ENCODE assay signal across 12 cellular contexts in the genomic region with DNA sequence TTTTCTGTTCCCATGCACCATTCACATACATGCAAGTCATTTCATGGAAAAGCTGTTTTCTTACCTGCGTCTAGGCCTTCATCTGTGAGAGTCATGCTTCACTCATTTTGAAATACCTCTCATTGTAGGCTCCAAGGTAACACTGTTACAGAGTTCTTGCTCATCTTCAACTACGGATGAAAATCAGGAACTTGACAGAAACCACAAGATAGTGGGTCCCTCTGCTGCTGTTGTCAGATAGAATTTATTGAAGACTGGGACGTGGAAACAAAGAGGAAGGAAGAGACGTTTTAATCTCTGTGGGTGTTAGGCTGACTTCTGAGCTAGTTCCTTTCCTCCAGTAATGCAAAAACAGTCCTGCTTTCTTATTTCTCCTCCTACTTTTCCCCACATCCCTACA. TPM values are rescaled to one million over a fixed set of nuclear protein-coding genes. Genes with fewer than 3 reads are reported as not detected.
DNase-seq lines count a peak whose midpoint lies in the region; ATAC-seq and TF ChIP-seq lines count a peak whose summit lies in the region.
"Had no signal": no experiment of that assay in that cellular context is flagged by ENCODE, and none has a peak within 500 bp of the region (broad histone marks: within the 10 kb centered on the region; RNA-seq: fewer than 3 reads in every experiment).

A gene (minus strand): TSS at position 320 of the 400 bp plus-strand sequence. CDS start 64,226 bp downstream, outside the sequence.

- no peaks in the 10 kb centered on the region for H3K36me3 Mint-ChIP-seq in CD4-positive, CD25-positive, alpha-beta regulatory T cell
- H3K36me3 Mint-ChIP-seq in activated T-helper 17 cell treated with anti-CD3 and anti-CD28 coated beads, Interleukin-2, amount 50 U/mL, for 72 hours (ENCODE audit: low read depth) = no peaks in the 10 kb centered on the region

- no peak for TF ChIP-seq POLR2A in lower leg skin (IDR thresholded peaks at IDR 0.05)

- peaks cover 6% of the 10 kb centered on the region for H3K4me1 ChIP-seq in CD4-positive, CD25-positive, alpha-beta regulatory T cell (ENCODE audit: control insufficient read depth, insufficient read depth, low read length, poor library complexity, severe bottlenecking)
- peaks cover 5 to 9% of the 10 kb centered on the region in 2 donors for H3K4me1 ChIP-seq in muscle layer of duodenum (ENCODE audit: control insufficient read depth in 1 of 2, insufficient read depth in 2 of 2, low read length in 2 of 2)

- no peak for ATAC-seq in CD4-positive, CD25-positive, alpha-beta regulatory T cell (ENCODE audit: low read depth in 2 of 2)
- ATAC-seq in activated T-helper 17 cell treated with anti-CD3 and anti-CD28 coated beads, Interleukin-2, amount 50 U/mL, for 72 hours (replicated peaks) = peak; percentile 74
- ATAC-seq in HG03139 (IDR thresholded peaks at IDR 0.05; ENCODE audit: unreplicated experiment) = no peak

- H3K4me3 Mint-ChIP-seq in CD4-positive, CD25-positive, alpha-beta regulatory T cell = no peak within 1 kb of the TSS
- peak within 1 kb of the TSS; percentile 54 for H3K4me3 Mint-ChIP-seq in activated T-helper 17 cell treated with anti-CD3 and anti-CD28 coated beads, Interleukin-2, amount 50 U/mL, for 72 hours

- peak within 1 kb of the TSS; percentile 4 to 73 (median 12) for H3K27ac Mint-ChIP-seq in CD4-positive, CD25-positive, alpha-beta regulatory T cell
- H3K27ac Mint-ChIP-seq in activated T-helper 17 cell treated with anti-CD3 and anti-CD28 coated beads, Interleukin-2, amount 50 U/mL, for 72 hours = peak within 1 kb of the TSS; percentile 70

- 53 to 67% methylated on average over 4 of the region's 4 CpGs for WGBS in lower leg skin, 2 donors

- H3K27me3 Mint-ChIP-seq in CD4-positive, CD25-positive, alpha-beta regulatory T cell = no peaks in the 10 kb centered on the region
- H3K27me3 Mint-ChIP-seq in activated T-helper 17 cell treated with anti-CD3 and anti-CD28 coated beads, Interleukin-2, amount 50 U/mL, for 72 hours = no peaks in the 10 kb centered on the region

- no peak for DNase-seq in CD4-positive, CD25-positive, alpha-beta regulatory T cell
- peak; percentile 93 for DNase-seq in KBM-7
- DNase-seq in effector CD4-positive, alpha-beta T cell = no peak
- no peak for DNase-seq in lower leg skin (ENCODE audit: low spot score in 2 of 2)
- DNase-seq in NCI-H2081 treated with DMSO at 0.1 percent for 48 hours (lab: John Stamatoyannopoulos, UW) = no peak
- DNase-seq: Calu3; Karpas-422; stimulated activated CD4-positive, alpha-beta T cell treated with anti-CD3 and anti-CD28 coated beads, Interleukin-2, amount 100 ng/mL, for 24 hours had no signal

- H3K9me3 ChIP-seq in CD4-positive, CD25-positive, alpha-beta regulatory T cell (ENCODE audit: control insufficient read depth in 2 of 2, low read length in 2 of 2) = no peaks in the 10 kb centered on the region
- no peaks in the 10 kb centered on the region for H3K9me3 ChIP-seq in muscle layer of duodenum (ENCODE audit: control insufficient read depth in 1 of 2, low read length in 2 of 2)

- peak within 1 kb of the TSS; percentile 54 for H3K4me3 ChIP-seq in CD4-positive, CD25-positive, alpha-beta regulatory T cell (ENCODE audit: low read depth, low read length)
- H3K4me3 ChIP-seq in muscle layer of duodenum (ENCODE audit: low read depth in 1 of 2, low read length in 2 of 2) (peak within 1 kb of the TSS; percentile 35 to 45), lower leg skin (ENCODE audit: low read depth, poor library complexity, severe bottlenecking) (no peak within 1 kb of the TSS)

- H3K36me3 ChIP-seq in CD4-positive, CD25-positive, alpha-beta regulatory T cell (ENCODE audit: control insufficient read depth, insufficient read depth, low read length) = no peaks in the 10 kb centered on the region
- no peaks in the 10 kb centered on the region for H3K36me3 ChIP-seq in muscle layer of duodenum (ENCODE audit: control insufficient read depth in 1 of 2, insufficient read depth in 2 of 2, low read length in 2 of 2)

- no peak for TF ChIP-seq CTCF in lower leg skin (IDR thresholded peaks at IDR 0.05)

- H3K27ac ChIP-seq in CD4-positive, CD25-positive, alpha-beta regulatory T cell (ENCODE audit: insufficient read depth, low read length, poor library complexity, severe bottlenecking) = no peak within 1 kb of the TSS
- H3K27ac ChIP-seq in muscle layer of duodenum (ENCODE audit: low read length) = peak within 1 kb of the TSS; percentile 56
- H3K27ac ChIP-seq: epithelial cell of prostate had no signal

- peaks cover 0 to 19% (median 11%) of the 10 kb centered on the region in 4 donors for H3K4me1 Mint-ChIP-seq in CD4-positive, CD25-positive, alpha-beta regulatory T cell
- H3K4me1 Mint-ChIP-seq in activated T-helper 17 cell treated with anti-CD3 and anti-CD28 coated beads, Interleukin-2, amount 50 U/mL, for 72 hours = peaks cover 24% of the 10 kb centered on the region

- intact Hi-C loops in lower leg skin (cut with DNase I; ENCODE audit: low total_unique reads) = no loop called here

- peaks cover 0 to 1% (median 0%) of the 10 kb centered on the region in 7 donors for H3K9me3 Mint-ChIP-seq in CD4-positive, CD25-positive, alpha-beta regulatory T cell
- no peaks in the 10 kb centered on the region for H3K9me3 Mint-ChIP-seq in activated T-helper 17 cell treated with anti-CD3 and anti-CD28 coated beads, Interleukin-2, amount 50 U/mL, for 72 hours

- in situ Hi-C loops in KBM-7 (cut with MboI; ENCODE audit: low pct_unique_long_range_greater_than_20kb, low sequenced_read_pairs) = no loop called here

- H3K27me3 ChIP-seq in CD4-positive, CD25-positive, alpha-beta regulatory T cell (ENCODE audit: control insufficient read depth, insufficient read depth, low read length) = no peaks in the 10 kb centered on the region
- H3K27me3 ChIP-seq in muscle layer of duodenum (ENCODE audit: low read depth, low read length) = no peaks in the 10 kb centered on the region

RNA-seq across cellular contexts. Expression of the gene that starts here (rescaled TPM):
- 0.84 TPM for total RNA-seq in CD4-positive, CD25-positive, alpha-beta regulatory T cell
- 1 to 10 TPM in 1 of 4 donors, under 1 TPM in 2, not detected in 1; 0.28 to 1.2 (median 0.98) TPM for polyA plus RNA-seq in CD4-positive, CD25-positive, alpha-beta regulatory T cell
- 1 to 10 TPM in 1 of 2 donors, under 1 TPM in 1; 0.90 to 1.3 TPM for total RNA-seq in activated T-helper 17 cell treated with anti-CD3 and anti-CD28 coated beads, Interleukin-2, amount 50 U/mL, for 72 hours
- total RNA-seq in lower leg skin = 1 to 10 TPM; 1.8 to 3.7 (median 2.8) TPM
- total RNA-seq: Calu3 had no signal
